In genomic region chr2:236055471-236055870, GRCh38 we compare ENCODE assay signal across 1 cellular context.
TF ChIP-seq lines count a peak whose summit lies in the region.

No MANE protein-coding gene starts in this region.

TF ChIP-seq in GM23338, 12 proteins besides CTCF, POLR2A, EP300 and RAD21 (continued from another document):
- no peak for TF ChIP-seq ZNF462 (CRISPR knock-in tag; IDR thresholded peaks at IDR 0.05)
- TF ChIP-seq, protein P1, sequence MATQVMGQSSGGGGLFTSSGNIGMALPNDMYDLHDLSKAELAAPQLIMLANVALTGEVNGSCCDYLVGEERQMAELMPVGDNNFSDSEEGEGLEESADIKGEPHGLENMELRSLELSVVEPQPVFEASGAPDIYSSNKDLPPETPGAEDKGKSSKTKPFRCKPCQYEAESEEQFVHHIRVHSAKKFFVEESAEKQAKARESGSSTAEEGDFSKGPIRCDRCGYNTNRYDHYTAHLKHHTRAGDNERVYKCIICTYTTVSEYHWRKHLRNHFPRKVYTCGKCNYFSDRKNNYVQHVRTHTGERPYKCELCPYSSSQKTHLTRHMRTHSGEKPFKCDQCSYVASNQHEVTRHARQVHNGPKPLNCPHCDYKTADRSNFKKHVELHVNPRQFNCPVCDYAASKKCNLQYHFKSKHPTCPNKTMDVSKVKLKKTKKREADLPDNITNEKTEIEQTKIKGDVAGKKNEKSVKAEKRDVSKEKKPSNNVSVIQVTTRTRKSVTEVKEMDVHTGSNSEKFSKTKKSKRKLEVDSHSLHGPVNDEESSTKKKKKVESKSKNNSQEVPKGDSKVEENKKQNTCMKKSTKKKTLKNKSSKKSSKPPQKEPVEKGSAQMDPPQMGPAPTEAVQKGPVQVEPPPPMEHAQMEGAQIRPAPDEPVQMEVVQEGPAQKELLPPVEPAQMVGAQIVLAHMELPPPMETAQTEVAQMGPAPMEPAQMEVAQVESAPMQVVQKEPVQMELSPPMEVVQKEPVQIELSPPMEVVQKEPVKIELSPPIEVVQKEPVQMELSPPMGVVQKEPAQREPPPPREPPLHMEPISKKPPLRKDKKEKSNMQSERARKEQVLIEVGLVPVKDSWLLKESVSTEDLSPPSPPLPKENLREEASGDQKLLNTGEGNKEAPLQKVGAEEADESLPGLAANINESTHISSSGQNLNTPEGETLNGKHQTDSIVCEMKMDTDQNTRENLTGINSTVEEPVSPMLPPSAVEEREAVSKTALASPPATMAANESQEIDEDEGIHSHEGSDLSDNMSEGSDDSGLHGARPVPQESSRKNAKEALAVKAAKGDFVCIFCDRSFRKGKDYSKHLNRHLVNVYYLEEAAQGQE (IDR thresholded peaks at IDR 0.05; ENCODE audit: unreplicated experiment), result no peak
- TF ChIP-seq JUNB (IDR thresholded peaks at IDR 0.05; ENCODE audit: unreplicated experiment), result no peak
- TF ChIP-seq CREB1 (CRISPR knock-in tag; IDR thresholded peaks at IDR 0.05; ENCODE audit: low read depth), result no peak
- TF ChIP-seq, protein P2, sequence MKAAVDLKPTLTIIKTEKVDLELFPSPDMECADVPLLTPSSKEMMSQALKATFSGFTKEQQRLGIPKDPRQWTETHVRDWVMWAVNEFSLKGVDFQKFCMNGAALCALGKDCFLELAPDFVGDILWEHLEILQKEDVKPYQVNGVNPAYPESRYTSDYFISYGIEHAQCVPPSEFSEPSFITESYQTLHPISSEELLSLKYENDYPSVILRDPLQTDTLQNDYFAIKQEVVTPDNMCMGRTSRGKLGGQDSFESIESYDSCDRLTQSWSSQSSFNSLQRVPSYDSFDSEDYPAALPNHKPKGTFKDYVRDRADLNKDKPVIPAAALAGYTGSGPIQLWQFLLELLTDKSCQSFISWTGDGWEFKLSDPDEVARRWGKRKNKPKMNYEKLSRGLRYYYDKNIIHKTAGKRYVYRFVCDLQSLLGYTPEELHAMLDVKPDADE (IDR thresholded peaks at IDR 0.05), result no peak
- no peak for TF ChIP-seq EZH2 (IDR thresholded peaks at IDR 0.05; ENCODE audit: low read depth, unreplicated experiment)
- TF ChIP-seq STAT1 (IDR thresholded peaks at IDR 0.05; ENCODE audit: unreplicated experiment), result no peak
